ENCODE assay signal across 13 cellular contexts in the genomic region with DNA sequence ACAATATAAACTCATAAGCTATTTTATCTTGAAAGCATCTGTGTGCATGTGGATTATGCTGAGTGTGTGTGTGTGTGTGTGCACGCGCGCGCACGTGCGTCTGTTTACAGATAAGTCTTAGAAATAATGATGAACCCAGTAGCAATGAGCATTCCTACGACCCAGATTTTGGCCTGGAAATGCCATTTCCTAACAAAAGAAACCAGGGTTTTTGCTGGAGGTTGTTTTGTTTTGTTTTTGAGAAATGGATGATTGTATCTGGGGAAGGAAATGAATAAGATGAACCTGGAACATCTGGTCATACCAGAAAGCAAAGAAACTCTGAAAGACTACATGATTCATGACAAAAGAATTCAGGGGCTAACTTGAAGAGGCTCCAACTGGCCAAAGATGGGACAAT. TPM values are rescaled to one million over a fixed set of nuclear protein-coding genes. Genes with fewer than 3 reads are reported as not detected.
A peak's percentile ranks its signal among the peaks of the same experiment; 100 is the strongest.
DNase-seq lines count a peak whose midpoint lies in the region; ATAC-seq and TF ChIP-seq lines count a peak whose summit lies in the region.
"Had no signal": no experiment of that assay in that cellular context is flagged by ENCODE, and none has a peak within 500 bp of the region (broad histone marks: within the 10 kb centered on the region; RNA-seq: fewer than 3 reads in every experiment).

No MANE protein-coding gene starts in this region.

- H2AFZ ChIP-seq in GM23248: no peak overlapping the region
- H2AFZ ChIP-seq in SK-N-SH (ENCODE audit: low read depth): peak overlapping the region; percentile 36
- no peak overlapping the region for H2AFZ ChIP-seq in OCI-LY7 (ENCODE audit: low read length)

- H3F3A ChIP-seq in GM23248 (ENCODE audit: insufficient read depth): peaks cover 10% of the 10 kb centered on the region; the same call in 1 of the 2 replicates
- H3F3A ChIP-seq in SK-N-SH (replicated peaks; ENCODE audit: insufficient read depth): peaks cover 16% of the 10 kb centered on the region

- 44 to 45% methylated on average over 7 of the region's 7 CpGs for WGBS in GM23248 (ENCODE audit: low coverage in 1 of 2, low lambda C conversion rate in 2 of 2, missing lambda C conversion rate in 2 of 2), 2 experiments
- WGBS in SK-N-SH (ENCODE audit: low lambda C conversion rate): 49% methylated on average over 7 of the region's 7 CpGs

- H3K36me3 ChIP-seq in GM23248 (ENCODE audit: low read depth): no peaks in the 10 kb centered on the region
- H3K36me3 ChIP-seq in SK-N-SH (replicated peaks in 1 of 2; ENCODE audit: control insufficient read depth in 1 of 2, insufficient read depth in 2 of 2, low read length in 1 of 2): no peaks in the 10 kb centered on the region
- no peaks in the 10 kb centered on the region for H3K36me3 ChIP-seq in OCI-LY7 (ENCODE audit: insufficient read depth, low read length)

- H3K4me1 ChIP-seq in GM23248 (ENCODE audit: insufficient read depth): peaks cover 17% of the 10 kb centered on the region
- peaks cover 4 to 11% of the 10 kb centered on the region in 2 experiments; a peak in 2 of 4 replicates for H3K4me1 ChIP-seq in SK-N-SH (ENCODE audit: control insufficient read depth in 1 of 2, insufficient read depth in 2 of 2, low read depth in 1 of 2, low read length in 1 of 2)
- H3K4me1 ChIP-seq in OCI-LY7 (ENCODE audit: insufficient read depth, low read length, poor library complexity, severe bottlenecking): no peaks in the 10 kb centered on the region

- TF ChIP-seq CTCF in SK-N-SH (IDR thresholded peaks at IDR 0.05) (no peak), fibroblast of mammary gland (conservative IDR thresholded peaks at IDR 0.05; ENCODE audit: control insufficient read depth, insufficient read depth, low read depth, low read length) (no peak), OCI-LY7 (conservative IDR thresholded peaks at IDR 0.05; ENCODE audit: low read length) (no peak)

- in situ Hi-C loops in GM23248 (cut with MboI): loop anchor here (10.0 kb wide), 1 partner anchor 231 kb away; no protein-coding TSS in a partner anchor

- peak in 1 of 2 experiments; percentile 65; a peak in 1 of 4 replicates for TF ChIP-seq EP300 in SK-N-SH (IDR thresholded peaks at IDR 0.05; ENCODE audit: borderline replicate concordance in 1 of 2, low read depth in 1 of 2, low read length in 1 of 2)

- no peaks in the 10 kb centered on the region for H3K9me3 ChIP-seq in GM23248 (ENCODE audit: low read depth)
- no peaks in the 10 kb centered on the region for H3K9me3 ChIP-seq in SK-N-SH
- no peaks in the 10 kb centered on the region for H3K9me3 ChIP-seq in OCI-LY7 (ENCODE audit: low read length)

- POLR2A ChIA-PET in SK-N-SH (lab: Yijun Ruan, JAX) (no interaction called here), OCI-LY7 (lab: Charles Lee) (no interaction called here)

- DNase-seq in GM23248 (peak; percentile 77), SK-N-SH (peak; percentile 27), fibroblast of mammary gland (ENCODE audit: low read depth) (peak; percentile 86), renal cortical epithelial cell (ENCODE audit: low read depth) (peak; percentile 31), OCI-LY7 (ENCODE audit: low spot score) (no peak), SK-N-DZ (ENCODE audit: low spot score) (no peak), COLO829 (ENCODE audit: low spot score) (no peak)
- DNase-seq: activated CD4-positive, alpha-beta T cell treated with anti-CD3 and anti-CD28 coated beads for 1 hour; activated T-cell treated with anti-CD3 and anti-CD28 coated beads for 4 hours; CD8-positive, alpha-beta memory T cell; NCI-H2029 had no signal

- H4K20me1 ChIP-seq in GM23248 (ENCODE audit: insufficient read depth) (no peaks in the 10 kb centered on the region), SK-N-SH (ENCODE audit: insufficient read depth) (no peaks in the 10 kb centered on the region), OCI-LY7 (ENCODE audit: insufficient read depth, low read length) (no peaks in the 10 kb centered on the region)

- BruUV-seq in OCI-LY7 (replicated peaks; lab: Mats Ljungman, UMichigan): no TSS peak

- no peak for ATAC-seq in activated CD4-positive, CD25-positive, alpha-beta regulatory T cell treated with anti-CD3 and anti-CD28 coated beads, Interleukin-2, amount 50 U/mL, for 24 hours

- H3K9ac ChIP-seq in GM23248 (no peak overlapping the region), SK-N-SH (no peak overlapping the region)

- H3K9me2 ChIP-seq in GM23248 (ENCODE audit: insufficient read depth): no peaks in the 10 kb centered on the region
- no peaks in the 10 kb centered on the region for H3K9me2 ChIP-seq in SK-N-SH
- no peaks in the 10 kb centered on the region for H3K9me2 ChIP-seq in OCI-LY7 (ENCODE audit: insufficient read depth, low read length)

- CTCF ChIA-PET in SK-N-SH (lab: Yijun Ruan, JAX) (interaction anchor here (3.9 to 5.2 kb wide), 4 partner anchors 11 to 232 kb away, joined by 12 to 61 read pairs (median 30); no protein-coding TSS in a partner anchor), OCI-LY7 (lab: Charles Lee; ENCODE audit: unreplicated experiment) (no interaction called here)

- no peak for TF ChIP-seq RAD21 in SK-N-SH (IDR thresholded peaks at IDR 0.05; ENCODE audit: low read length)

- H3K27ac ChIP-seq in GM23248 (peak overlapping the region; percentile 16; the same call in 1 of the 2 replicates), SK-N-SH (ENCODE audit: low read depth in 2 of 2, low read length in 1 of 2) (peak overlapping the region; percentile 1 to 48; a peak in 3 of 4 replicates), OCI-LY7 (ENCODE audit: low read depth, low read length, poor library complexity, severe bottlenecking) (no peak overlapping the region)

- intact Hi-C loops in OCI-LY7 (cut with micrococcal nuclease; ENCODE audit: unreplicated experiment): no loop called here

- H3K4me3 ChIP-seq in GM23248 (no peak overlapping the region), SK-N-SH (ENCODE audit: low read depth in 2 of 2, low read length in 1 of 2) (no peak overlapping the region; a peak in 1 of 4 replicates), fibroblast of mammary gland (ENCODE audit: control insufficient read depth, low read depth, low read length) (no peak overlapping the region), OCI-LY7 (ENCODE audit: low read depth, low read length, poor library complexity, severe bottlenecking) (no peak overlapping the region)

- no peaks in the 10 kb centered on the region for H3K27me3 ChIP-seq in GM23248 (replicated peaks; ENCODE audit: insufficient read depth)
- no peaks in the 10 kb centered on the region for H3K27me3 ChIP-seq in SK-N-SH (ENCODE audit: insufficient read depth)

- peak overlapping the region; percentile 33 for H3K4me2 ChIP-seq in GM23248 (ENCODE audit: unreplicated experiment)
- peak overlapping the region; percentile 67 for H3K4me2 ChIP-seq in SK-N-SH
- no peak overlapping the region for H3K4me2 ChIP-seq in OCI-LY7 (ENCODE audit: low read length)

- no peaks in the 10 kb centered on the region for H3K79me2 ChIP-seq in GM23248 (ENCODE audit: insufficient read depth)
- H3K79me2 ChIP-seq in SK-N-SH (ENCODE audit: insufficient read depth): no peaks in the 10 kb centered on the region
- no peaks in the 10 kb centered on the region for H3K79me2 ChIP-seq in OCI-LY7 (ENCODE audit: insufficient read depth, low read depth, low read length)

TF ChIP-seq in SK-N-SH, 30 proteins besides CTCF, POLR2A, EP300 and RAD21 (continues in another document):
- TF ChIP-seq ZBTB33 (IDR thresholded peaks at IDR 0.05; ENCODE audit: borderline replicate concordance, low read depth) (no peak), IRF3 (IDR thresholded peaks at IDR 0.05; ENCODE audit: low read depth, low read length) (no peak)

RNA-seq across cellular contexts. Expression of gene LMOD2, which starts 22.1 kb away (rescaled TPM):
- total RNA-seq in GM23248 (2014; rRNA removed; shearing (Covaris generic)): not detected in 2 replicates
- polyA plus RNA-seq in GM23248 (2016; fragmentation: Nextera tagmentation; extraction: Ambion mirVana): not detected in 2 replicates
- polyA plus RNA-seq in SK-N-SH (2012; rRNA removed): 0.05 TPM in 1 of 2 replicates, not detected in the other
- 0.01 TPM in 1 of 2 replicates, not detected in the other for polyA plus RNA-seq in SK-N-SH (2012; cell fraction: cytosol; rRNA removed)
- not detected in 2 replicates for polyA plus RNA-seq in SK-N-SH (2012; cell fraction: nucleus; rRNA removed)
- not detected in 2 replicates for total RNA-seq in renal cortical epithelial cell
- not detected in 2 replicates for total RNA-seq in OCI-LY7 (2014; rRNA removed; shearing (Covaris generic))
- total RNA-seq in OCI-LY7 (2022): not detected in 2 replicates
- not detected in 2 replicates for polyA plus RNA-seq in SK-N-DZ (2014; cell fraction: cytosol; rRNA removed)
- not detected in 2 replicates for polyA plus RNA-seq in SK-N-DZ (2014; cell fraction: nucleus; rRNA removed)
- total RNA-seq: CD8-positive, alpha-beta memory T cell; mononuclear cell had no signal
- polyA plus RNA-seq: CD8-positive, alpha-beta memory T cell had no signal

RNA-seq across cellular contexts. Expression of gene ASB15, which starts 31.9 kb away (rescaled TPM):
- total RNA-seq in GM23248 (2014; rRNA removed; shearing (Covaris generic)): not detected in 2 replicates
- polyA plus RNA-seq in GM23248 (2016; fragmentation: Nextera tagmentation; extraction: Ambion mirVana) (not detected in 2 replicates), SK-N-SH (2012; rRNA removed) (not detected in 2 replicates)
- polyA plus RNA-seq in SK-N-SH (2012; cell fraction: cytosol; rRNA removed): not detected in 2 replicates
- not detected in 2 replicates for polyA plus RNA-seq in SK-N-SH (2012; cell fraction: nucleus; rRNA removed)
- total RNA-seq in renal cortical epithelial cell (not detected in 2 replicates), OCI-LY7 (2022) (not detected in 2 replicates)
- not detected in 2 replicates for total RNA-seq in OCI-LY7 (2014; rRNA removed; shearing (Covaris generic))
- polyA plus RNA-seq in SK-N-DZ (2014; cell fraction: cytosol; rRNA removed): 0.01 TPM in 1 of 2 replicates, not detected in the other
- polyA plus RNA-seq in SK-N-DZ (2014; cell fraction: nucleus; rRNA removed): 0.07 and 0.76 TPM in 2 replicates
- total RNA-seq: CD8-positive, alpha-beta memory T cell; mononuclear cell had no signal

Comparison
In these comparisons a context has a peak if more than half of its experiments do, and no peak if none do; other contexts are left out.
1. DNase-seq: peak in GM23248 (single experiment), SK-N-SH (single experiment), fibroblast of mammary gland (single experiment) and renal cortical epithelial cell (single experiment); none in OCI-LY7 (single experiment), SK-N-DZ (single experiment) and COLO829 (single experiment).